Comparison of ENCODE assay signal across 17 cellular contexts in genomic region chr21:34113842-34114241, GRCh38. TPM values are rescaled to one million over a fixed set of nuclear protein-coding genes. Genes with fewer than 3 reads are reported as not detected.
DNase-seq lines count a peak whose midpoint lies in the region; ATAC-seq, FAIRE-seq and TF ChIP-seq lines count a peak whose summit lies in the region.
"Had no signal": no experiment of that assay in that cellular context is flagged by ENCODE, and none has a peak within 500 bp of the region (broad histone marks: within the 10 kb centered on the region; RNA-seq: fewer than 3 reads in every experiment).

No MANE protein-coding gene starts in this region.

- no peak for TF ChIP-seq RAD21 in K562 (CRISPR knock-in tag; conservative IDR thresholded peaks at IDR 0.05 in 1 of 2, IDR thresholded peaks at IDR 0.05 in 1 of 2)

- CTCF ChIA-PET in K562 (lab: Yijun Ruan, JAX; ENCODE audit: low intra/inter-chr PET ratio): no interaction called here

- no TSS peak for BruUV-seq in K562 (replicated peaks; lab: Mats Ljungman, UMichigan)

- no peaks in the 10 kb centered on the region for H3K27me3 Mint-ChIP-seq in natural killer cell treated with Interleukin-12 subunit alpha and Interleukin-12 subunit beta and Interleukin-15 and Interleukin-18, amount 100 ng/mL, for 72 hours

- H3K9me3 ChIP-seq in K562 (replicated peaks; ENCODE audit: control insufficient read depth, insufficient read depth, low read depth, low read length): no peaks in the 10 kb centered on the region
- H3K9me3 ChIP-seq: gastrocnemius medialis, left ventricle myocardium inferior, sigmoid colon, uterus had no signal

- peaks cover 10% of the 10 kb centered on the region for H3K36me3 Mint-ChIP-seq in natural killer cell treated with Interleukin-12 subunit alpha and Interleukin-12 subunit beta and Interleukin-15 and Interleukin-18, amount 100 ng/mL, for 72 hours

- no peaks in the 10 kb centered on the region for H3K27me3 ChIP-seq in K562 (ENCODE audit: control insufficient read depth in 2 of 2, insufficient read depth in 2 of 2, low read length in 2 of 2)
- H3K27me3 ChIP-seq: gastrocnemius medialis, sigmoid colon, uterus had no signal

- TF ChIP-seq EP300 in K562 (IDR thresholded peaks at IDR 0.05; ENCODE audit: low read length): no peak

- H3K4me1 Mint-ChIP-seq in natural killer cell treated with Interleukin-12 subunit alpha and Interleukin-12 subunit beta and Interleukin-15 and Interleukin-18, amount 100 ng/mL, for 72 hours (ENCODE audit: low read depth in 2 of 2): peaks cover 43 to 57% of the 10 kb centered on the region in 2 donors

- no peaks in the 10 kb centered on the region for H4K20me1 ChIP-seq in K562 (replicated peaks; ENCODE audit: control insufficient read depth, insufficient read depth, low read length)

- WGBS in K562 (ENCODE audit: insufficient coverage, low coverage, missing lambda C conversion rate): 37% methylated on average over 2 of the region's 2 CpGs

- no peak overlapping the region for H3K9ac ChIP-seq in K562 (ENCODE audit: insufficient read depth in 1 of 2, low read depth in 2 of 2, low read length in 2 of 2)

- H3K27ac Mint-ChIP-seq in natural killer cell treated with Interleukin-12 subunit alpha and Interleukin-12 subunit beta and Interleukin-15 and Interleukin-18, amount 100 ng/mL, for 72 hours: peak overlapping the region; percentile 0 to 70
- H3K27ac Mint-ChIP-seq: T-helper 2 cell treated with Interferon-gamma antibody and Interleukin-4, amounts not matched to agents 5 μg/mL and 100 μg/mL, for 36 hours had no signal

- TF ChIP-seq CTCF in K562 (IDR thresholded peaks at IDR 0.05 in 2 of 3, conservative IDR thresholded peaks at IDR 0.05 in 1 of 3; ENCODE audit: insufficient read depth in 2 of 3, low read depth in 1 of 3, low read length in 3 of 3): no peak

- no peak overlapping the region for H3K4me2 ChIP-seq in K562 (ENCODE audit: insufficient read depth, low read length)

- POLR2A ChIA-PET in K562 (lab: Yijun Ruan, JAX): interaction anchor here (1.3 kb wide), 1 partner anchor 22 kb away, joined by 5 read pairs; no protein-coding TSS in a partner anchor

- DNase-seq in NCI-H2171 treated with DMSO at 0.1 percent for 48 hours (lab: John Stamatoyannopoulos, UW) (peak; percentile 34), NCI-H2171 (lab: John Stamatoyannopoulos, UW) (no peak), NCI-H2029 (lab: John Stamatoyannopoulos, UW) (peak; percentile 43), K562 (ENCODE audit: extremely low read depth in 1 of 4, low spot score in 3 of 4) (no peak), NCI-H2081 treated with DMSO at 0.1 percent for 48 hours (lab: John Stamatoyannopoulos, UW) (no peak), EL (no peak)
- no peak for DNase-seq in natural killer cell treated with Interleukin-12 subunit alpha and Interleukin-12 subunit beta and Interleukin-15 and Interleukin-18, amount 100 ng/mL, for 72 hours (ENCODE audit: low spot score)
- DNase-seq: ACHN, aorta, gastrocnemius medialis, left ventricle myocardium inferior, MV-4-11, NCI-H510A, sigmoid colon, uterus had no signal

- no peak for TF ChIP-seq POLR2A in K562 (conservative IDR thresholded peaks at IDR 0.05)

- intact Hi-C loops in K562 (cut with micrococcal nuclease): no loop called here

- H3K4me3 Mint-ChIP-seq in natural killer cell treated with Interleukin-12 subunit alpha and Interleukin-12 subunit beta and Interleukin-15 and Interleukin-18, amount 100 ng/mL, for 72 hours: no peak overlapping the region
- H3K4me3 Mint-ChIP-seq: T-helper 2 cell treated with Interferon-gamma antibody and Interleukin-4, amounts not matched to agents 5 μg/mL and 100 μg/mL, for 36 hours had no signal

- peaks cover 7 to 53% of the 10 kb centered on the region in 2 experiments for H3K4me1 ChIP-seq in K562 (replicated peaks in 1 of 2; ENCODE audit: control insufficient read depth in 2 of 2, insufficient read depth in 2 of 2, low read length in 2 of 2)
- H3K4me1 ChIP-seq: uterus had no signal

- no peak overlapping the region for H3K27ac ChIP-seq in K562 (ENCODE audit: extremely low read depth, low read depth, low read length)
- H3K27ac ChIP-seq: gastrocnemius medialis, left ventricle myocardium inferior, sigmoid colon, uterus had no signal

- in situ Hi-C loops in K562 (cut with MboI): no loop called here

- H3K9me1 ChIP-seq in K562 (ENCODE audit: control insufficient read depth, insufficient read depth, low read length): no peaks in the 10 kb centered on the region

- H3K36me3 ChIP-seq in K562 (ENCODE audit: control insufficient read depth, insufficient read depth, low read length): peaks cover 4% of the 10 kb centered on the region; the same call in 1 of the 3 replicates
- H3K36me3 ChIP-seq: gastrocnemius medialis, left ventricle myocardium inferior, sigmoid colon, uterus had no signal

- no peak overlapping the region for H2AFZ ChIP-seq in K562 (ENCODE audit: low read depth, low read length)

- no peaks in the 10 kb centered on the region for H3K9me3 Mint-ChIP-seq in natural killer cell treated with Interleukin-12 subunit alpha and Interleukin-12 subunit beta and Interleukin-15 and Interleukin-18, amount 100 ng/mL, for 72 hours
- H3K9me3 Mint-ChIP-seq: T-helper 2 cell treated with Interferon-gamma antibody and Interleukin-4, amounts not matched to agents 5 μg/mL and 100 μg/mL, for 36 hours had no signal

- H3K4me3 ChIP-seq in K562: no peak overlapping the region
- H3K4me3 ChIP-seq: gastrocnemius medialis, left ventricle myocardium inferior, sigmoid colon, uterus had no signal

- H3K79me2 ChIP-seq in K562 (ENCODE audit: control insufficient read depth, insufficient read depth, low read length): peaks cover 57% of the 10 kb centered on the region

- no peak for FAIRE-seq in K562 (lab: Jason Lieb, UNC)

- ATAC-seq in K562 (no peak), HG03342 (IDR thresholded peaks at IDR 0.05; ENCODE audit: unreplicated experiment) (no peak)
- ATAC-seq in natural killer cell treated with Interleukin-12 subunit alpha and Interleukin-12 subunit beta and Interleukin-15 and Interleukin-18, amount 100 ng/mL, for 72 hours: no peak
- ATAC-seq: gastrocnemius medialis had no signal

TF ChIP-seq in K562, 482 proteins besides CTCF, POLR2A, EP300 and RAD21 (continues in another document):
- peak; percentile 95 for TF ChIP-seq FOXJ2 (tag; IDR thresholded peaks at IDR 0.05)
- TF ChIP-seq YBX1 (IDR thresholded peaks at IDR 0.05): no peak
- no peak for TF ChIP-seq GATAD2B (IDR thresholded peaks at IDR 0.05; ENCODE audit: borderline replicate concordance)
- TF ChIP-seq ZBTB17 (CRISPR knock-in tag; IDR thresholded peaks at IDR 0.05): no peak
- TF ChIP-seq ZFX (CRISPR knock-in tag; IDR thresholded peaks at IDR 0.05): no peak
- TF ChIP-seq ZNF232 (CRISPR knock-in tag; IDR thresholded peaks at IDR 0.05): no peak
- peak; percentile 33; the same call in 1 of the 2 replicates for TF ChIP-seq CTBP1 (IDR thresholded peaks at IDR 0.05; ENCODE audit: borderline replicate concordance)
- TF ChIP-seq FOXA1 (IDR thresholded peaks at IDR 0.05; ENCODE audit: borderline replicate concordance): no peak
- peak; percentile 70 for TF ChIP-seq RFX1 (IDR thresholded peaks at IDR 0.05)
- TF ChIP-seq POLR2AphosphoS2 (IDR thresholded peaks at IDR 0.05; ENCODE audit: low read length): no peak
- 0 out of 2 replicates have a peak, but pooled peaks have one; percentile 3 for TF ChIP-seq ARID1B (IDR thresholded peaks at IDR 0.05)
- no peak for TF ChIP-seq STAT5A (IDR thresholded peaks at IDR 0.05; ENCODE audit: borderline replicate concordance, low read length)

RNA-seq across cellular contexts. Expression of gene MRPS6, which starts 40.5 kb away (rescaled TPM):
- total RNA-seq in K562 (2011; cell fraction: chromatin; rRNA removed; ENCODE audit: low replicate concordance): 32.3 and 65.6 TPM in 2 replicates
- total RNA-seq in K562 (2011; cell fraction: nucleolus; rRNA removed): 16.3 and 20.5 TPM in 2 replicates
- total RNA-seq in K562 (2011; cell fraction: nucleoplasm; rRNA removed): 51.1 and 85.3 TPM in 2 replicates
- total RNA-seq in K562 (2014; rRNA removed) (24.6 and 27.7 TPM in 2 replicates), K562 (2014; rRNA removed; fragmentation: Illumina TruSeq; extraction: Trizol) (32.3 and 41.3 TPM in 2 replicates), K562 (2015; rRNA removed; fragmentation: Illumina TruSeq; extraction: Trizol) (26.1 and 27.0 TPM in 2 replicates), K562 (2021) (61.6 and 67.6 TPM in 2 replicates)
- polyA plus RNA-seq in K562 (2011; rRNA removed) (37.8 and 39.8 TPM in 2 replicates), K562 (2014; fragmentation: Illumina TruSeq; extraction: Trizol) (68.2 and 72.0 TPM in 2 replicates), K562 (2014; fragmentation: Nextera tagmentation; extraction: Ambion mirVana) (10 to 100 TPM; 31.5 to 39.3 TPM), K562 (2014; rRNA removed) (51.9 and 55.0 TPM in 2 replicates)
- 32.8 and 39.1 TPM in 2 replicates for polyA plus RNA-seq in K562 (2011; cell fraction: cytosol; rRNA removed)
- 51.4 and 65.2 TPM in 2 replicates for polyA plus RNA-seq in K562 (2011; cell fraction: nucleus; rRNA removed)
- 60.8 and 80.0 TPM in 2 replicates for polyA plus RNA-seq in K562 (2012)
- polyA minus RNA-seq in K562 (2011; rRNA and poly(A)+ RNA removed): 26.4 and 29.9 TPM in 2 replicates
- polyA minus RNA-seq in K562 (2011; cell fraction: cytosol; rRNA and poly(A)+ RNA removed): 15.9 and 17.2 TPM in 2 replicates
- polyA minus RNA-seq in K562 (2011; cell fraction: nucleus; rRNA and poly(A)+ RNA removed): 36.5 and 42.4 TPM in 2 replicates
- 100 to 1,000 TPM; 122 to 188 TPM for total RNA-seq in natural killer cell treated with Interleukin-12 subunit alpha and Interleukin-12 subunit beta and Interleukin-15 and Interleukin-18, amount 100 ng/mL, for 72 hours

RNA-seq across cellular contexts. Expression of gene SLC5A3, which starts 40.5 kb away (rescaled TPM):
- total RNA-seq in K562 (2011; cell fraction: chromatin; rRNA removed; ENCODE audit: low replicate concordance): 44.3 and 119 TPM in 2 replicates
- 25.8 and 32.5 TPM in 2 replicates for total RNA-seq in K562 (2011; cell fraction: nucleolus; rRNA removed)
- total RNA-seq in K562 (2011; cell fraction: nucleoplasm; rRNA removed): 67.2 and 119 TPM in 2 replicates
- 6.9 and 7.6 TPM in 2 replicates for total RNA-seq in K562 (2014; rRNA removed)
- total RNA-seq in K562 (2014; rRNA removed; fragmentation: Illumina TruSeq; extraction: Trizol): 16.7 TPM in 2 replicates
- total RNA-seq in K562 (2015; rRNA removed; fragmentation: Illumina TruSeq; extraction: Trizol): 16.4 and 17.2 TPM in 2 replicates
- 12.1 and 13.6 TPM in 2 replicates for total RNA-seq in K562 (2021)
- 19.4 and 20.6 TPM in 2 replicates for polyA plus RNA-seq in K562 (2011; rRNA removed)
- 3.6 and 12.2 TPM in 2 replicates for polyA plus RNA-seq in K562 (2011; cell fraction: cytosol; rRNA removed)
- 30.2 and 47.9 TPM in 2 replicates for polyA plus RNA-seq in K562 (2011; cell fraction: nucleus; rRNA removed)
- polyA plus RNA-seq in K562 (2012): 6.1 and 7.8 TPM in 2 replicates
- polyA plus RNA-seq in K562 (2014; fragmentation: Illumina TruSeq; extraction: Trizol): 6.7 and 9.0 TPM in 2 replicates
- 1 to 10 TPM; 2.9 to 3.4 TPM for polyA plus RNA-seq in K562 (2014; fragmentation: Nextera tagmentation; extraction: Ambion mirVana)
- polyA plus RNA-seq in K562 (2014; rRNA removed): 5.4 and 7.1 TPM in 2 replicates
- 58.5 and 67.8 TPM in 2 replicates for polyA minus RNA-seq in K562 (2011; rRNA and poly(A)+ RNA removed)
- 23.0 and 26.3 TPM in 2 replicates for polyA minus RNA-seq in K562 (2011; cell fraction: cytosol; rRNA and poly(A)+ RNA removed)
- polyA minus RNA-seq in K562 (2011; cell fraction: nucleus; rRNA and poly(A)+ RNA removed): 61.1 and 106 TPM in 2 replicates
- total RNA-seq in natural killer cell treated with Interleukin-12 subunit alpha and Interleukin-12 subunit beta and Interleukin-15 and Interleukin-18, amount 100 ng/mL, for 72 hours: 10 to 100 TPM; 36.1 to 59.1 TPM

Comparison
In these comparisons a context has a peak if more than half of its experiments do, and no peak if none do; other contexts are left out.
1. DNase-seq: peak in NCI-H2171 treated with DMSO at 0.1 percent for 48 hours (single experiment) and NCI-H2029 (single experiment); none in NCI-H2171 (single experiment), K562 (0 of 4), natural killer cell treated with Interleukin-12 subunit alpha and Interleukin-12 subunit beta and Interleukin-15 and Interleukin-18, amount 100 ng/mL, for 72 hours (single experiment), NCI-H2081 treated with DMSO at 0.1 percent for 48 hours (single experiment) and EL (single experiment).